Comparison of ENCODE assay signal across 20 cellular contexts in the genomic region with DNA sequence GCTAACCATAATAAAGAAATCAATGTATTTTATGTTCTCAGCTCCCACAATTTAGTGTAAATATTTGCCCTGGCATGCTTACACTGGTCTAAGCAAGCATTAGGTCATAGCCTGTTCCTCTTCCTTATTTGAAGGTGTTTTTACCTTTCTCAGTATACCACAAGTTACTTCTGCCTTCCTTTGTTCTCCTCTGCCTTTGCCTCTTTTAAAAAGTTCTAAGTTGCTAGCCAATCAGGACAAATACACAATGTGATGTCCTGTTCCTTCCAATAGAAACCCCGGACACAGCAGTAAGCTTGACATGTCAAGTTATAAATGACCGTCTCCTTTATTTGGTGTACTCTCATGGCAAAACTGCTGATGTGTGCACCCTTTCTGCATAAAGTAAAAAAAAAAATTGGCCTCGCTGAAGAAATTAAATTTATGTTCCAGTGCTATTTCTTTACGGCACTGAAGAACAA. TPM values are rescaled to one million over a fixed set of nuclear protein-coding genes. Genes with fewer than 3 reads are reported as not detected.
A peak's percentile ranks its signal among the peaks of the same experiment; 100 is the strongest.
DNase-seq lines count a peak whose midpoint lies in the region; FAIRE-seq and TF ChIP-seq lines count a peak whose summit lies in the region.
"Had no signal": no experiment of that assay in that cellular context is flagged by ENCODE, and none has a peak within 500 bp of the region (broad histone marks: within the 10 kb centered on the region; RNA-seq: fewer than 3 reads in every experiment).

No MANE protein-coding gene starts in this region.

- no TSS peak for BruUV-seq in OCI-LY7 (replicated peaks; lab: Mats Ljungman, UMichigan)

- H3K4me1 ChIP-seq in OCI-LY7 (ENCODE audit: insufficient read depth, low read length, poor library complexity, severe bottlenecking) = no peaks in the 10 kb centered on the region
- H3K4me1 ChIP-seq: gastrocnemius medialis, HAP-1, upper lobe of left lung had no signal

- no peaks in the 10 kb centered on the region for H3K36me3 ChIP-seq in OCI-LY7 (ENCODE audit: insufficient read depth, low read length)
- H3K36me3 ChIP-seq: gastrocnemius medialis, HAP-1, MG63, upper lobe of left lung had no signal

- no peak overlapping the region for H3K4me2 ChIP-seq in OCI-LY7 (ENCODE audit: low read length)

- H3K9me2 ChIP-seq in OCI-LY7 (ENCODE audit: insufficient read depth, low read length) = no peaks in the 10 kb centered on the region

- H3K4me3 ChIP-seq in epithelial cell of esophagus (ENCODE audit: low read length) (no peak overlapping the region), OCI-LY7 (ENCODE audit: low read depth, low read length, poor library complexity, severe bottlenecking) (no peak overlapping the region)
- H3K4me3 ChIP-seq: gastrocnemius medialis, HAP-1, MG63, upper lobe of left lung had no signal

- H2AFZ ChIP-seq in OCI-LY7 (ENCODE audit: low read length) = no peak overlapping the region

- H4K20me1 ChIP-seq in OCI-LY7 (ENCODE audit: insufficient read depth, low read length) = no peaks in the 10 kb centered on the region

- no peaks in the 10 kb centered on the region for H3K79me2 ChIP-seq in OCI-LY7 (ENCODE audit: insufficient read depth, low read depth, low read length)

- POLR2A ChIA-PET in OCI-LY7 (lab: Charles Lee) = interaction anchor here (1.2 kb wide), 1 partner anchor 9 kb away, joined by 3 read pairs; no protein-coding TSS in a partner anchor

- no peak for FAIRE-seq in HTR-8/SVneo (lab: Jason Lieb, UNC)

- TF ChIP-seq CTCF in C4-2B (conservative IDR thresholded peaks at IDR 0.05) (no peak), epithelial cell of esophagus (IDR thresholded peaks at IDR 0.05; ENCODE audit: insufficient read depth, low read depth, low read length, missing control alignments) (no peak), OCI-LY7 (conservative IDR thresholded peaks at IDR 0.05; ENCODE audit: low read length) (no peak)

- H3K27ac ChIP-seq in C4-2B (peak overlapping the region; percentile 73; the same call in 1 of the 2 replicates), OCI-LY7 (ENCODE audit: low read depth, low read length, poor library complexity, severe bottlenecking) (no peak overlapping the region)
- H3K27ac ChIP-seq: gastrocnemius medialis had no signal

- CTCF ChIA-PET in OCI-LY7 (lab: Charles Lee; ENCODE audit: unreplicated experiment) = interaction anchor here (0.6 kb wide), 1 partner anchor 19 kb away, joined by 3 read pairs; no protein-coding TSS in a partner anchor

- DNase-seq in HT-29 (ENCODE audit: low spot score) (peak; percentile 73), epithelial cell of esophagus (ENCODE audit: low read depth) (peak; percentile 55), mucosa of gallbladder (ENCODE audit: low spot score) (peak; percentile 22), HTR-8/SVneo (ENCODE audit: insufficient read length, low spot score) (no peak), OCI-LY7 (ENCODE audit: low spot score) (no peak), cardiac septum (ENCODE audit: low spot score) (no peak)
- no peak for DNase-seq in stimulated activated CD4-positive, alpha-beta T cell treated with anti-CD3 and anti-CD28 coated beads, Interleukin-4, amount 100 ng/mL, for 4 hours
- DNase-seq: activated naive CD4-positive, alpha-beta T cell treated with anti-CD3 and anti-CD28 coated beads, Interleukin-2, amount 10 ng/mL, durations not matched to agents 7 days and 5 days; activated T-cell treated with anti-CD3 and anti-CD28 coated beads, Interleukin-2, amount 50 U/mL, for 4 hours; CD8-positive, alpha-beta memory T cell; gastrocnemius medialis; IMR-90; MG63; NCI-H1436 treated with DMSO at 0.1 percent for 48 hours; NCI-H226; retina had no signal

- intact Hi-C loops in OCI-LY7 (cut with micrococcal nuclease; ENCODE audit: unreplicated experiment) = no loop called here
- intact Hi-C loops in cardiac septum (cut with DNase I) = no loop called here

- no peaks in the 10 kb centered on the region for H3K9me3 ChIP-seq in OCI-LY7 (ENCODE audit: low read length)
- H3K9me3 ChIP-seq: gastrocnemius medialis, HAP-1, MG63, upper lobe of left lung had no signal

RNA-seq across cellular contexts. Expression of gene UGT2B10, which starts 49.4 kb away (rescaled TPM):
- 0.25 TPM in 1 of 2 replicates, not detected in the other for total RNA-seq in HT-29 (2014; rRNA removed; shearing (Covaris generic))
- 10.2 TPM for total RNA-seq in mucosa of gallbladder
- total RNA-seq in OCI-LY7 (2014; rRNA removed; shearing (Covaris generic)) = not detected in 2 replicates
- total RNA-seq in OCI-LY7 (2022) = not detected in 2 replicates
- not detected for total RNA-seq in cardiac septum
- total RNA-seq: activated T-cell treated with anti-CD3 and anti-CD28 coated beads, Interleukin-2, amount 50 U/mL, for 4 hours; CD8-positive, alpha-beta memory T cell; Daoy; IMR-90 had no signal

Comparison
In these comparisons a context has a peak if more than half of its experiments do, and no peak if none do; other contexts are left out.
1. DNase-seq: peak in HT-29 (single experiment), epithelial cell of esophagus (single experiment) and mucosa of gallbladder (single experiment); none in HTR-8/SVneo (single experiment), OCI-LY7 (single experiment), stimulated activated CD4-positive, alpha-beta T cell treated with anti-CD3 and anti-CD28 coated beads, Interleukin-4, amount 100 ng/mL, for 4 hours (0 of 2) and cardiac septum (single experiment).